ENCODE assay signal across 9 cellular contexts in genomic region chr12:104049278-104050257, GRCh38. TPM values are rescaled to one million over a fixed set of nuclear protein-coding genes. Genes with fewer than 3 reads are reported as not detected.
DNase-seq lines count a peak whose midpoint lies in the region; ATAC-seq and TF ChIP-seq lines count a peak whose summit lies in the region.
"Had no signal": no experiment of that assay in that cellular context is flagged by ENCODE, and none has a peak within 500 bp of the region (broad histone marks: within the 10 kb centered on the region; RNA-seq: fewer than 3 reads in every experiment).

GLT8D2 (minus strand) TSS chr12:104050187; CDS start chr12:104019648, 30,539 bp downstream.

- no peaks in the 10 kb centered on the region for H3K27me3 Mint-ChIP-seq in HFFc6 (ENCODE audit: insufficient read depth)
- H3K27me3 Mint-ChIP-seq in activated CD8-positive, alpha-beta T cell treated with anti-CD3 and anti-CD28 coated beads for 36 hours, result peaks cover 28% of the 10 kb centered on the region

- H3K9me3 Mint-ChIP-seq in HFFc6, result no peaks in the 10 kb centered on the region
- no peaks in the 10 kb centered on the region for H3K9me3 Mint-ChIP-seq in activated CD8-positive, alpha-beta T cell treated with anti-CD3 and anti-CD28 coated beads for 36 hours
- H3K9me3 Mint-ChIP-seq: T-helper 1 cell treated with Interleukin-12 subunit alpha and Interleukin-12 subunit beta and Interleukin-4 antibody, amounts not matched to agents 30 μg/mL and 1 μg/mL, for 36 hours had no signal

- peak within 1 kb of the TSS in 10 of 12 donors; percentile 27 to 79 (median 58) for H3K27ac ChIP-seq in heart left ventricle
- H3K27ac ChIP-seq in rectal smooth muscle tissue (ENCODE audit: low read depth, low read length), result peak within 1 kb of the TSS; percentile 81

- no peaks in the 10 kb centered on the region for H3K9me3 ChIP-seq in heart left ventricle

- H3K4me1 Mint-ChIP-seq in HFFc6 (ENCODE audit: low read depth), result peaks cover 46% of the 10 kb centered on the region
- peaks cover 7% of the 10 kb centered on the region for H3K4me1 Mint-ChIP-seq in activated CD8-positive, alpha-beta T cell treated with anti-CD3 and anti-CD28 coated beads for 36 hours (ENCODE audit: low read depth)

- H3K27ac Mint-ChIP-seq in HFFc6, result peak within 1 kb of the TSS; percentile 89
- H3K27ac Mint-ChIP-seq in activated CD8-positive, alpha-beta T cell treated with anti-CD3 and anti-CD28 coated beads for 36 hours, result no peak within 1 kb of the TSS
- H3K27ac Mint-ChIP-seq: T-helper 1 cell treated with Interleukin-12 subunit alpha and Interleukin-12 subunit beta and Interleukin-4 antibody, amounts not matched to agents 30 μg/mL and 1 μg/mL, for 36 hours had no signal

- no peak for TF ChIP-seq POLR2A in heart left ventricle (IDR thresholded peaks at IDR 0.05)

- H3K36me3 ChIP-seq in heart left ventricle (no peaks in the 10 kb centered on the region), rectal smooth muscle tissue (ENCODE audit: control insufficient read depth, insufficient read depth, low read length) (no peaks in the 10 kb centered on the region)

- no peak for ATAC-seq in activated CD8-positive, alpha-beta T cell treated with anti-CD3 and anti-CD28 coated beads for 36 hours
- ATAC-seq in heart left ventricle, result peak; percentile 41 to 81 (median 78)
- ATAC-seq in HG03159 (IDR thresholded peaks at IDR 0.05; ENCODE audit: unreplicated experiment), result no peak

- H3K4me3 ChIP-seq in heart left ventricle (peak within 1 kb of the TSS; percentile 20 to 66 (median 51)), rectal smooth muscle tissue (ENCODE audit: low read length) (peak within 1 kb of the TSS; percentile 65)

- WGBS in heart left ventricle, 4 donors, result 16 to 29% (median 20%) methylated on average over 31 of the region's 31 CpGs

- H3K9ac ChIP-seq in rectal smooth muscle tissue (ENCODE audit: low read length), result no peak within 1 kb of the TSS

- H3K27me3 ChIP-seq in heart left ventricle (peaks cover 0 to 19% (median 0%) of the 10 kb centered on the region in 9 donors), rectal smooth muscle tissue (ENCODE audit: control insufficient read depth, insufficient read depth, low read length) (no peaks in the 10 kb centered on the region)

- H3K4me1 ChIP-seq in heart left ventricle, result peaks cover 0 to 37% (median 21%) of the 10 kb centered on the region in 12 donors
- H3K4me1 ChIP-seq in rectal smooth muscle tissue (ENCODE audit: control insufficient read depth, insufficient read depth, low read length), result peaks cover 14% of the 10 kb centered on the region

- H3K36me3 Mint-ChIP-seq in HFFc6 (ENCODE audit: low read depth), result peaks cover 12% of the 10 kb centered on the region
- no peaks in the 10 kb centered on the region for H3K36me3 Mint-ChIP-seq in activated CD8-positive, alpha-beta T cell treated with anti-CD3 and anti-CD28 coated beads for 36 hours (ENCODE audit: low read depth)

- TF ChIP-seq CTCF in HFFc6 (IDR thresholded peaks at IDR 0.05), result no peak
- TF ChIP-seq CTCF in activated CD8-positive, alpha-beta T cell treated with anti-CD3 and anti-CD28 coated beads for 36 hours (IDR thresholded peaks at IDR 0.05), result no peak
- TF ChIP-seq CTCF in heart left ventricle (IDR thresholded peaks at IDR 0.05), result no peak

- CTCF ChIA-PET in activated CD8-positive, alpha-beta T cell treated with anti-CD3 and anti-CD28 coated beads for 36 hours (lab: Charles Lee), result interaction anchor here (0.5 to 1.2 kb wide), 2 partner anchors 59 to 60 kb away, joined by 3 read pairs; no protein-coding TSS in a partner anchor

- H3K4me3 Mint-ChIP-seq in HFFc6, result peak within 1 kb of the TSS; percentile 91
- H3K4me3 Mint-ChIP-seq in activated CD8-positive, alpha-beta T cell treated with anti-CD3 and anti-CD28 coated beads for 36 hours, result no peak within 1 kb of the TSS
- H3K4me3 Mint-ChIP-seq: T-helper 1 cell treated with Interleukin-12 subunit alpha and Interleukin-12 subunit beta and Interleukin-4 antibody, amounts not matched to agents 30 μg/mL and 1 μg/mL, for 36 hours had no signal

- intact Hi-C loops in activated CD8-positive, alpha-beta T cell treated with anti-CD3 and anti-CD28 coated beads for 36 hours (cut with micrococcal nuclease), result no loop called here
- intact Hi-C loops in heart left ventricle (cut with DNase I), result loop anchor here in 4 of 10 donors (5.0 to 10.0 kb wide), 5 partner anchors 37 to 75 kb away; no protein-coding TSS in a partner anchor

- DNase-seq in HFFc6, result peak; percentile 77
- DNase-seq in activated CD8-positive, alpha-beta T cell treated with anti-CD3 and anti-CD28 coated beads for 36 hours, result peak; percentile 8
- DNase-seq in heart left ventricle, result peak; percentile 51 to 78 (median 65)
- DNase-seq in NCI-H1930 (lab: John Stamatoyannopoulos, UW), result no peak
- DNase-seq in midbrain (lab: John Stamatoyannopoulos, UW), result no peak
- DNase-seq in AML-193 (lab: John Stamatoyannopoulos, UW), result no peak

- POLR2A ChIA-PET in activated CD8-positive, alpha-beta T cell treated with anti-CD3 and anti-CD28 coated beads for 36 hours (lab: Charles Lee), result no interaction called here

RNA-seq across cellular contexts. Expression of gene GLT8D2, which starts in this region (rescaled TPM):
- 10 to 100 TPM; 36.4 to 58.0 (median 50.9) TPM for total RNA-seq in HFFc6 (2021; fragmentation: NEBNext Ultra II Directional; extraction: Animal tissue kit (Norgen Biotek cat#: 25700))
- not detected for total RNA-seq in activated CD8-positive, alpha-beta T cell treated with anti-CD3 and anti-CD28 coated beads for 36 hours
- total RNA-seq in heart left ventricle, result 10 to 100 TPM in 1 of 9 donors, 1 to 10 TPM in 8; 2.6 to 18.7 (median 6.9) TPM
- 1 to 10 TPM; 3.0 to 4.9 TPM for polyA plus RNA-seq in heart left ventricle

Comparison
In these comparisons a context has a peak if more than half of its experiments do, and no peak if none do; other contexts are left out.
1. Peak in DNase-seq in activated CD8-positive, alpha-beta T cell treated with anti-CD3 and anti-CD28 coated beads for 36 hours; RNA of the gene not detected or under 1 TPM.
2. DNase-seq: peak in HFFc6 (single experiment) and heart left ventricle (5 of 5); none in NCI-H1930 (0 of 2), midbrain (single experiment) and AML-193 (0 of 2).
3. ATAC-seq: peak in heart left ventricle (4 of 4); none in activated CD8-positive, alpha-beta T cell treated with anti-CD3 and anti-CD28 coated beads for 36 hours (single experiment) and HG03159 (single experiment).